In the genomic region with DNA sequence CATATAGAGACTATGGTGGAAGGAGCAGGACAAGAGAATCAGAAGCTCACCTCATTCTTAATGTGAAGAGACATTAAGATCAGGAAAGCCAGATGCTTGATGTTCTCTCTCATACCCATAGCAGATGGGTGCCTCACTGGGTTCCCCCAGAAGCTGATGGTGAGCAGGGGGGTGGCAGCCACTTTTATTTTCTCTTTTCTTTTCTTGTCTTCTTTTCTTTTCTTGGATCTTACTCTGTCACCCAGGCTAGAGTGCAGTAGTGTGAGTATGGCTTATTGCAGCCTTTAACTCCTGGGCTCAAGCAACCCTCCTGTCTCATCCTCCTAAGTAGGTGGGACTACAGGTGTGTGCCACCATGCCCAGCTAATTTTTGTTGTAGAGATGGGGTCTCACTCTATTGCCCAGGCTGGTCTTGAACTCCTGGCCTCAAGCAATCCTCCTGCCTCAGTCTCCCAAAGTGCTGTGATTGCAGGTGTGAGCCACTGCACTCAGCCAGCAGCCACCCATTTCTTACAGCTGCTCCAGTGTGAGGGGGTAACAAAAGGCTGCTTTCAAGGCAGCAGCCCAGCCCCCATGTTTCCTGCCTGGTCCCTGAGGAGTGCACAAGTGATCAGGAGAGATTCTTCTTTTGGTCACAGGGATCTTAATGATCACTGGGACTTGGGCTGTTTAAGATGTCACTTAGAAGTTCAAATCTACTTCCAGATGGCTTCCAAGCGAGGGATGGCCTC, we compare ENCODE assay signal across 15 cellular contexts. TPM values are rescaled to one million over a fixed set of nuclear protein-coding genes. Genes with fewer than 3 reads are reported as not detected.
DNase-seq lines count a peak whose midpoint lies in the region; ATAC-seq lines count a peak whose summit lies in the region.
"Had no signal": no experiment of that assay in that cellular context is flagged by ENCODE, and none has a peak within 500 bp of the region (broad histone marks: within the 10 kb centered on the region; RNA-seq: fewer than 3 reads in every experiment).

No MANE protein-coding gene starts in this region.

- DNase-seq in activated naive CD4-positive, alpha-beta T cell treated with anti-CD3 and anti-CD28 coated beads, Interleukin-2, amount 10 ng/mL, durations not matched to agents 7 days and 5 days = peak; percentile 39
- DNase-seq in activated naive CD4-positive, alpha-beta T cell treated with anti-CD3 and anti-CD28 coated beads, Interleukin-2, amount 50 U/mL, for 16 hours = no peak
- DNase-seq in T-helper 17 cell (no peak), immature natural killer cell (no peak), GOT3 (lab: John Stamatoyannopoulos, UW) (no peak), NCI-H1417 (lab: John Stamatoyannopoulos, UW) (no peak)
- DNase-seq: DMS 273 treated with DMSO at 0.1 percent for 48 hours, endodermal cell, foreskin keratinocyte, NCI-H1417 treated with DMSO at 0.1 percent for 48 hours, NCI-H446, right cardiac atrium had no signal

- peaks cover 24% of the 10 kb centered on the region for H3K27me3 Mint-ChIP-seq in activated naive CD4-positive, alpha-beta T cell treated with anti-CD3 and anti-CD28 coated beads, Interleukin-2, amount 10 ng/mL, durations not matched to agents 7 days and 5 days
- H3K27me3 Mint-ChIP-seq in T-helper 17 cell = no peaks in the 10 kb centered on the region
- H3K27me3 Mint-ChIP-seq in immature natural killer cell (ENCODE audit: low read depth in 3 of 3) = peaks cover 35 to 79% (median 38%) of the 10 kb centered on the region in 3 donors

- peak overlapping the region; percentile 99 for H3K27ac Mint-ChIP-seq in activated naive CD4-positive, alpha-beta T cell treated with anti-CD3 and anti-CD28 coated beads, Interleukin-2, amount 10 ng/mL, durations not matched to agents 7 days and 5 days
- H3K27ac Mint-ChIP-seq in T-helper 17 cell (peak overlapping the region; percentile 97), immature natural killer cell (peak overlapping the region; percentile 95 to 99 (median 98))
- H3K27ac Mint-ChIP-seq: endodermal cell, neural progenitor cell had no signal

- H3K9me3 ChIP-seq in T-helper 17 cell (ENCODE audit: control insufficient read depth, low read length, poor library complexity, severe bottlenecking) = no peaks in the 10 kb centered on the region

- peak overlapping the region; percentile 72 for H3K4me3 Mint-ChIP-seq in activated naive CD4-positive, alpha-beta T cell treated with anti-CD3 and anti-CD28 coated beads, Interleukin-2, amount 10 ng/mL, durations not matched to agents 7 days and 5 days
- H3K4me3 Mint-ChIP-seq in T-helper 17 cell (peak overlapping the region; percentile 85), immature natural killer cell (peak overlapping the region; percentile 64 to 86 (median 74))
- H3K4me3 Mint-ChIP-seq: endodermal cell, neural progenitor cell had no signal

- CTCF ChIA-PET in activated naive CD4-positive, alpha-beta T cell treated with anti-CD3 and anti-CD28 coated beads, Interleukin-2, amount 10 ng/mL, durations not matched to agents 7 days and 5 days (lab: Charles Lee) = interaction anchor here (3.3 kb wide), 2 partner anchors 244 to 249 kb away, joined by 9 to 16 read pairs; no protein-coding TSS in a partner anchor

- ATAC-seq in T-helper 17 cell (no peak), GM18498 (IDR thresholded peaks at IDR 0.05; ENCODE audit: unreplicated experiment) (no peak), GM21526 (IDR thresholded peaks at IDR 0.05; ENCODE audit: low FRiP score, unreplicated experiment) (no peak)
- ATAC-seq: foreskin keratinocyte, right cardiac atrium had no signal

- peaks cover 99% of the 10 kb centered on the region for H3K4me1 Mint-ChIP-seq in activated naive CD4-positive, alpha-beta T cell treated with anti-CD3 and anti-CD28 coated beads, Interleukin-2, amount 10 ng/mL, durations not matched to agents 7 days and 5 days
- peaks cover 88% of the 10 kb centered on the region for H3K4me1 Mint-ChIP-seq in T-helper 17 cell
- H3K4me1 Mint-ChIP-seq in immature natural killer cell = peaks cover 97 to 98% of the 10 kb centered on the region in 2 donors

- H3K9me3 Mint-ChIP-seq in activated naive CD4-positive, alpha-beta T cell treated with anti-CD3 and anti-CD28 coated beads, Interleukin-2, amount 10 ng/mL, durations not matched to agents 7 days and 5 days = no peaks in the 10 kb centered on the region
- H3K9me3 Mint-ChIP-seq in immature natural killer cell = no peaks in the 10 kb centered on the region
- H3K9me3 Mint-ChIP-seq: endodermal cell, neural progenitor cell had no signal

- peaks cover 9% of the 10 kb centered on the region for H3K36me3 Mint-ChIP-seq in activated naive CD4-positive, alpha-beta T cell treated with anti-CD3 and anti-CD28 coated beads, Interleukin-2, amount 10 ng/mL, durations not matched to agents 7 days and 5 days
- H3K36me3 Mint-ChIP-seq in T-helper 17 cell (ENCODE audit: low read depth) = no peaks in the 10 kb centered on the region
- no peaks in the 10 kb centered on the region for H3K36me3 Mint-ChIP-seq in immature natural killer cell
- H3K36me3 Mint-ChIP-seq: neural progenitor cell had no signal

RNA-seq across cellular contexts. Expression of a gene that starts 15.1 kb away (rescaled TPM):
- total RNA-seq in T-helper 17 cell = 1,000 to 10,000 TPM; 1,189 to 1,429 TPM
- 100 to 1,000 TPM; 147 to 758 (median 582) TPM for polyA plus RNA-seq in immature natural killer cell
- total RNA-seq: foreskin keratinocyte had no signal
- polyA plus RNA-seq: foreskin keratinocyte had no signal
